10 cellular contexts compared by ENCODE assay signal in genomic region chr20:32731882-32732266, GRCh38. TPM values are rescaled to one million over a fixed set of nuclear protein-coding genes. Genes with fewer than 3 reads are reported as not detected.
DNase-seq lines count a peak whose midpoint lies in the region; ATAC-seq and TF ChIP-seq lines count a peak whose summit lies in the region.
"Had no signal": no experiment of that assay in that cellular context is flagged by ENCODE, and none has a peak within 500 bp of the region (broad histone marks: within the 10 kb centered on the region; RNA-seq: fewer than 3 reads in every experiment).

No MANE protein-coding gene starts in this region.

- TF ChIP-seq POLR2A in right lobe of liver (IDR thresholded peaks at IDR 0.05): no peak
- no peak for TF ChIP-seq POLR2A in transverse colon (IDR thresholded peaks at IDR 0.05)

- in situ Hi-C loops in transverse colon (cut with MboI; ENCODE audit: low pct_ligation_motif_present in 1 of 4, low pct_unique_long_range_greater_than_20kb in 1 of 4, low sequenced_read_pairs in 3 of 4): no loop called here

- intact Hi-C loops in CD4-positive, alpha-beta T cell (cut with DNase I, micrococcal nuclease): loop anchor here in 1 of 2 experiments (10.0 kb wide), 1 partner anchor 1633 kb away; the partner anchor contains the start of gene ITCH
- intact Hi-C loops in activated T-helper 1 cell treated with anti-CD3 and anti-CD28 coated beads, Interleukin-12 subunit alpha, Interleukin-12 subunit beta, Interleukin-2, Interleukin-4 antibody, amounts not matched to agents 30 ng/mL and 10 ng/mL and 1 ng/mL, durations not matched to agents 14 hours and 24 hours and 36 hours (cut with micrococcal nuclease): no loop called here
- intact Hi-C loops in right lobe of liver (cut with DNase I): no loop called here
- intact Hi-C loops in transverse colon (cut with DNase I; ENCODE audit: low total_unique reads): no loop called here

- no peaks in the 10 kb centered on the region for H3K27me3 ChIP-seq in CD4-positive, alpha-beta T cell (ENCODE audit: control insufficient read depth, insufficient read depth, low read length)
- H3K27me3 ChIP-seq in HUES64 (ENCODE audit: insufficient read depth, low read length) (no peaks in the 10 kb centered on the region), right lobe of liver (no peaks in the 10 kb centered on the region), transverse colon (no peaks in the 10 kb centered on the region)

- CTCF ChIA-PET in CD4-positive, alpha-beta T cell (lab: Charles Lee): no interaction called here

- no peak for DNase-seq in CD4-positive, alpha-beta T cell
- DNase-seq in activated T-helper 1 cell treated with anti-CD3 and anti-CD28 coated beads, Interleukin-12 subunit alpha, Interleukin-12 subunit beta, Interleukin-2, Interleukin-4 antibody, amounts not matched to agents 30 ng/mL and 10 ng/mL and 1 ng/mL, durations not matched to agents 14 hours and 24 hours and 36 hours (ENCODE audit: low spot score): no peak
- DNase-seq in right lobe of liver (peak; percentile 74 to 86 (median 85)), transverse colon (no peak), ecto neural progenitor cell (ENCODE audit: low spot score) (no peak), NCI-H345 (lab: John Stamatoyannopoulos, UW) (no peak)
- DNase-seq in stimulated activated CD4-positive, alpha-beta T cell treated with anti-CD3 and anti-CD28 coated beads, Interleukin-2, amount 100 ng/mL, for 24 hours: no peak
- DNase-seq: aorta had no signal

- H3K4me3 ChIP-seq in HUES64 (ENCODE audit: low read length) (no peak overlapping the region), right lobe of liver (no peak overlapping the region), transverse colon (no peak overlapping the region)

- WGBS in HUES64: 96% methylated on average over 4 of the region's 4 CpGs
- 6% methylated on average over 4 of the region's 4 CpGs for WGBS in right lobe of liver (ENCODE audit: insufficient coverage, low coverage, low lambda C conversion rate, missing lambda C conversion rate)
- 87 to 89% methylated on average over 3 to 4 of the region's 4 CpGs for WGBS in transverse colon (ENCODE audit: low coverage in 1 of 2), 2 donors

- H3K27me3 Mint-ChIP-seq in CD4-positive, alpha-beta T cell: no peaks in the 10 kb centered on the region
- no peaks in the 10 kb centered on the region for H3K27me3 Mint-ChIP-seq in activated T-helper 1 cell treated with anti-CD3 and anti-CD28 coated beads, Interleukin-12 subunit alpha, Interleukin-12 subunit beta, Interleukin-2, Interleukin-4 antibody, amounts not matched to agents 30 ng/mL and 10 ng/mL and 1 ng/mL, durations not matched to agents 14 hours and 24 hours and 36 hours (ENCODE audit: insufficient read depth)

- H3K36me3 ChIP-seq in HUES64 (ENCODE audit: insufficient read depth, low read length): peaks cover 26% of the 10 kb centered on the region
- H3K36me3 ChIP-seq in right lobe of liver: peaks cover 0 to 4% (median 0%) of the 10 kb centered on the region in 4 donors
- H3K36me3 ChIP-seq in transverse colon: no peaks in the 10 kb centered on the region

- peaks cover 30% of the 10 kb centered on the region for H3K4me1 Mint-ChIP-seq in CD4-positive, alpha-beta T cell (ENCODE audit: low read depth)
- peaks cover 33% of the 10 kb centered on the region for H3K4me1 Mint-ChIP-seq in activated T-helper 1 cell treated with anti-CD3 and anti-CD28 coated beads, Interleukin-12 subunit alpha, Interleukin-12 subunit beta, Interleukin-2, Interleukin-4 antibody, amounts not matched to agents 30 ng/mL and 10 ng/mL and 1 ng/mL, durations not matched to agents 14 hours and 24 hours and 36 hours (ENCODE audit: low read depth)

- POLR2A ChIA-PET in CD4-positive, alpha-beta T cell (lab: Charles Lee): interaction anchor here (1.1 kb wide), 1 partner anchor 11 kb away, joined by 3 read pairs; the partner anchor contains the start of gene COMMD7

- TF ChIP-seq CTCF in CD4-positive, alpha-beta T cell (IDR thresholded peaks at IDR 0.05): no peak
- TF ChIP-seq CTCF in right lobe of liver (IDR thresholded peaks at IDR 0.05): no peak
- no peak for TF ChIP-seq CTCF in transverse colon (IDR thresholded peaks at IDR 0.05)

- H3K4me1 ChIP-seq in HUES64 (ENCODE audit: insufficient read depth, low read length) (peaks cover 7% of the 10 kb centered on the region; the same call in 1 of the 2 replicates), right lobe of liver (peaks cover 0 to 13% (median 5%) of the 10 kb centered on the region in 4 donors), transverse colon (peaks cover 0 to 14% (median 9%) of the 10 kb centered on the region in 4 donors)

- ATAC-seq in CD4-positive, alpha-beta T cell (ENCODE audit: poor library complexity): no peak
- peak; percentile 98 to 99 (median 98) for ATAC-seq in right lobe of liver

- peak overlapping the region; percentile 34 for H3K27ac Mint-ChIP-seq in CD4-positive, alpha-beta T cell
- H3K27ac Mint-ChIP-seq in activated T-helper 1 cell treated with anti-CD3 and anti-CD28 coated beads, Interleukin-12 subunit alpha, Interleukin-12 subunit beta, Interleukin-2, Interleukin-4 antibody, amounts not matched to agents 30 ng/mL and 10 ng/mL and 1 ng/mL, durations not matched to agents 14 hours and 24 hours and 36 hours: peak overlapping the region; percentile 13

- no peak for TF ChIP-seq EP300 in transverse colon (IDR thresholded peaks at IDR 0.05; ENCODE audit: low read depth)

- H3K36me3 Mint-ChIP-seq in CD4-positive, alpha-beta T cell (ENCODE audit: low read depth): peaks cover 49% of the 10 kb centered on the region
- peaks cover 19% of the 10 kb centered on the region for H3K36me3 Mint-ChIP-seq in activated T-helper 1 cell treated with anti-CD3 and anti-CD28 coated beads, Interleukin-12 subunit alpha, Interleukin-12 subunit beta, Interleukin-2, Interleukin-4 antibody, amounts not matched to agents 30 ng/mL and 10 ng/mL and 1 ng/mL, durations not matched to agents 14 hours and 24 hours and 36 hours (ENCODE audit: low read depth)

- no peak overlapping the region for H3K4me3 Mint-ChIP-seq in CD4-positive, alpha-beta T cell
- no peak overlapping the region for H3K4me3 Mint-ChIP-seq in activated T-helper 1 cell treated with anti-CD3 and anti-CD28 coated beads, Interleukin-12 subunit alpha, Interleukin-12 subunit beta, Interleukin-2, Interleukin-4 antibody, amounts not matched to agents 30 ng/mL and 10 ng/mL and 1 ng/mL, durations not matched to agents 14 hours and 24 hours and 36 hours

- no peak overlapping the region for H3K9ac ChIP-seq in HUES64 (ENCODE audit: low read depth, low read length)

- H3K27ac ChIP-seq in CD4-positive, alpha-beta T cell (ENCODE audit: low read depth, low read length): no peak overlapping the region
- H3K27ac ChIP-seq in HUES64 (ENCODE audit: low read depth, low read length) (peak overlapping the region; percentile 46; the same call in 1 of the 2 replicates), right lobe of liver (peak overlapping the region in 1 of 3 donors; percentile 31), transverse colon (no peak overlapping the region)

- no peaks in the 10 kb centered on the region for H3K9me3 ChIP-seq in CD4-positive, alpha-beta T cell (ENCODE audit: control insufficient read depth, low read length)
- H3K9me3 ChIP-seq in HUES64 (ENCODE audit: insufficient read depth, low read depth, low read length) (no peaks in the 10 kb centered on the region), right lobe of liver (no peaks in the 10 kb centered on the region), transverse colon (no peaks in the 10 kb centered on the region)

- H3K9me3 Mint-ChIP-seq in CD4-positive, alpha-beta T cell: no peaks in the 10 kb centered on the region
- no peaks in the 10 kb centered on the region for H3K9me3 Mint-ChIP-seq in activated T-helper 1 cell treated with anti-CD3 and anti-CD28 coated beads, Interleukin-12 subunit alpha, Interleukin-12 subunit beta, Interleukin-2, Interleukin-4 antibody, amounts not matched to agents 30 ng/mL and 10 ng/mL and 1 ng/mL, durations not matched to agents 14 hours and 24 hours and 36 hours

RNA-seq across cellular contexts. Expression of gene COMMD7, which starts 11.4 kb away (rescaled TPM):
- total RNA-seq in CD4-positive, alpha-beta T cell: 10 to 100 TPM; 30.3 to 30.4 TPM
- 46.8 TPM for polyA plus RNA-seq in HUES64 (2013, experiment 1 of 2)
- 42.3 TPM for polyA plus RNA-seq in HUES64 (2013, experiment 2 of 2)
- 41.3 and 43.0 TPM in 2 replicates for total RNA-seq in activated T-helper 1 cell treated with anti-CD3 and anti-CD28 coated beads, Interleukin-12 subunit alpha, Interleukin-12 subunit beta, Interleukin-2, Interleukin-4 antibody, amounts not matched to agents 30 ng/mL and 10 ng/mL and 1 ng/mL, durations not matched to agents 14 hours and 24 hours and 36 hours
- 10 to 100 TPM; 15.2 to 21.3 (median 18.6) TPM for total RNA-seq in right lobe of liver
- total RNA-seq in transverse colon: 10 to 100 TPM; 14.3 to 24.8 (median 20.2) TPM

RNA-seq across cellular contexts. Expression of gene DNMT3B, which starts 30.3 kb away (rescaled TPM):
- total RNA-seq in CD4-positive, alpha-beta T cell: under 1 TPM; 0.28 to 0.33 TPM
- 348 TPM for polyA plus RNA-seq in HUES64 (2013, experiment 1 of 2)
- polyA plus RNA-seq in HUES64 (2013, experiment 2 of 2): 271 TPM
- 0.75 and 0.93 TPM in 2 replicates for total RNA-seq in activated T-helper 1 cell treated with anti-CD3 and anti-CD28 coated beads, Interleukin-12 subunit alpha, Interleukin-12 subunit beta, Interleukin-2, Interleukin-4 antibody, amounts not matched to agents 30 ng/mL and 10 ng/mL and 1 ng/mL, durations not matched to agents 14 hours and 24 hours and 36 hours
- total RNA-seq in right lobe of liver (under 1 TPM; 0.43 to 0.88 (median 0.65) TPM), transverse colon (1 to 10 TPM in 1 of 4 donors, under 1 TPM in 3; 0.37 to 6.8 (median 0.67) TPM)

RNA-seq across cellular contexts. Expression of gene C20orf203, which starts 58.1 kb away (rescaled TPM):
- total RNA-seq in CD4-positive, alpha-beta T cell: under 1 TPM; 0.17 to 0.33 TPM
- not detected for polyA plus RNA-seq in HUES64 (2013, experiment 1 of 2)
- not detected for polyA plus RNA-seq in HUES64 (2013, experiment 2 of 2)
- not detected in 2 replicates for total RNA-seq in activated T-helper 1 cell treated with anti-CD3 and anti-CD28 coated beads, Interleukin-12 subunit alpha, Interleukin-12 subunit beta, Interleukin-2, Interleukin-4 antibody, amounts not matched to agents 30 ng/mL and 10 ng/mL and 1 ng/mL, durations not matched to agents 14 hours and 24 hours and 36 hours
- total RNA-seq in right lobe of liver (not detected), transverse colon (under 1 TPM in 1 of 4 donors, not detected in 3; 0.16 TPM)
- total RNA-seq: T-helper 1 cell treated with Interleukin-12 subunit alpha and Interleukin-12 subunit beta and Interleukin-4 antibody, amounts not matched to agents 30 ng/mL and 1 ng/mL, for 36 hours had no signal

Comparison
In these comparisons a context has a peak if more than half of its experiments do, and no peak if none do; other contexts are left out.
1. DNase-seq: peak in right lobe of liver (3 of 3); none in CD4-positive, alpha-beta T cell (0 of 10), activated T-helper 1 cell treated with anti-CD3 and anti-CD28 coated beads, Interleukin-12 subunit alpha, Interleukin-12 subunit beta, Interleukin-2, Interleukin-4 antibody, amounts not matched to agents 30 ng/mL and 10 ng/mL and 1 ng/mL, durations not matched to agents 14 hours and 24 hours and 36 hours (single experiment), stimulated activated CD4-positive, alpha-beta T cell treated with anti-CD3 and anti-CD28 coated beads, Interleukin-2, amount 100 ng/mL, for 24 hours (0 of 2), transverse colon (single experiment), ecto neural progenitor cell (single experiment) and NCI-H345 (single experiment).